Comparison of ENCODE assay signal across 7 cellular contexts in the genomic region with DNA sequence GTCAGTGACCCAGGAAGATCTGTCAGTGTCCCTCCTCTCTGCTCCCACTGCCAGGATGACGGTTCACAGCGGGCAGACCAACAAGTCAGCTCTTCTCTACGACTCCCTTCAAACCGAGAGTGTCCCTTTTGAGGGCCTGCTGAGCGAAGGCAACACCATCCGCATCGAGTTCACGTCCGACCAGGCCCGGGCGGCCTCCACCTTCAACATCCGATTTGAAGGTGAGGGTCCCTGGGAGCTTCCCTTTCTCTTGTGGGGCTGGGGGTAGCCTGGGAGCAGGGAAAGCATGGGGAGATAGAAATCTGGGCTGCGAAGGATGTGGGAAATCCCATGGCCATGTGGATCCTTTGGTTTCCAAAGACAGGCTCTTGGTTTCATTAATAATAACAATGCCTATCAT.
"Had no signal": no experiment of that assay in that cellular context is flagged by ENCODE, and none has a peak within 500 bp of the region (broad histone marks: within the 10 kb centered on the region; RNA-seq: fewer than 3 reads in every experiment).

No MANE protein-coding gene starts in this region.

- H3K27ac ChIP-seq: HL-60 had no signal

- ATAC-seq: HepG2, K562 had no signal

- FAIRE-seq: HepG2, HTR-8/SVneo, K562 had no signal

- H3K4me3 ChIP-seq: K562 had no signal

- DNase-seq: IMR-90, KBM-7, KG1 had no signal
